In genomic region chr19:47232422-47233211, GRCh38 we compare ENCODE assay signal across 8 cellular contexts. TPM values are rescaled to one million over a fixed set of nuclear protein-coding genes. Genes with fewer than 3 reads are reported as not detected.
DNase-seq lines count a peak whose midpoint lies in the region; ATAC-seq and TF ChIP-seq lines count a peak whose summit lies in the region.

No MANE protein-coding gene starts in this region.

- H3K4me3 ChIP-seq in brain microvascular endothelial cell (ENCODE audit: low read depth, low read length): peak overlapping the region; percentile 41

- TF ChIP-seq CTCF in brain microvascular endothelial cell (IDR thresholded peaks at IDR 0.05; ENCODE audit: low read depth, low read length, missing control alignments): no peak

- ATAC-seq in GM19328 (IDR thresholded peaks at IDR 0.05; ENCODE audit: unreplicated experiment) (no peak), GM21515 (IDR thresholded peaks at IDR 0.05; ENCODE audit: unreplicated experiment) (no peak)

- no peaks in the 10 kb centered on the region for H3K27me3 ChIP-seq in brain microvascular endothelial cell (replicated peaks)

- peak; percentile 59 for DNase-seq in GM03348 (ENCODE audit: low spot score)
- DNase-seq in MV-4-11 (lab: John Stamatoyannopoulos, UW): peak; percentile 46
- DNase-seq in brain microvascular endothelial cell: peak; percentile 43
- DNase-seq in myocyte (ENCODE audit: low read depth): peak; percentile 59
- DNase-seq in NCI-H345 treated with DMSO at 0.1 percent for 48 hours (lab: John Stamatoyannopoulos, UW; ENCODE audit: unreplicated experiment): no peak
- DNase-seq in NCI-H1417 treated with DMSO at 0.1 percent for 48 hours (lab: John Stamatoyannopoulos, UW): no peak

- H3K27ac ChIP-seq in brain microvascular endothelial cell: peak overlapping the region; percentile 67

- no peaks in the 10 kb centered on the region for H3K36me3 ChIP-seq in brain microvascular endothelial cell (replicated peaks)

- in situ Hi-C loops in brain microvascular endothelial cell (cut with HindIII; ENCODE audit: low pct_ligation_motif_present, low sequenced_read_pairs): no loop called here

RNA-seq across cellular contexts. Expression of gene BBC3, which starts 1.6 kb away (rescaled TPM):
- total RNA-seq in myocyte: 13.2 and 18.0 TPM in 2 replicates
- 21.5 TPM for polyA plus RNA-seq in myocyte (2012)

RNA-seq across cellular contexts. Expression of gene CCDC9, which starts 23.7 kb away (rescaled TPM):
- total RNA-seq in myocyte: 5.9 and 6.9 TPM in 2 replicates
- 24.9 TPM for polyA plus RNA-seq in myocyte (2012)

RNA-seq across cellular contexts. Expression of gene INAFM1, which starts 42.1 kb away (rescaled TPM):
- total RNA-seq in myocyte: 1.8 and 1.9 TPM in 2 replicates
- 9.3 TPM for polyA plus RNA-seq in myocyte (2012)

Comparison
In these comparisons a context has a peak if more than half of its experiments do, and no peak if none do; other contexts are left out.
1. DNase-seq: peak in GM03348 (single experiment), MV-4-11 (single experiment), brain microvascular endothelial cell (single experiment) and myocyte (single experiment); none in NCI-H345 treated with DMSO at 0.1 percent for 48 hours (single experiment) and NCI-H1417 treated with DMSO at 0.1 percent for 48 hours (single experiment).